In genomic region chr7:50822110-50822509, GRCh38 we compare ENCODE assay signal across 15 cellular contexts.
"Had no signal": no experiment of that assay in that cellular context is flagged by ENCODE, and none has a peak within 500 bp of the region (broad histone marks: within the 10 kb centered on the region; RNA-seq: fewer than 3 reads in every experiment).

No MANE protein-coding gene starts in this region.

- DNase-seq: activated CD4-positive, alpha-beta T cell treated with anti-CD3 and anti-CD28 coated beads, Interleukin-2, amount 50 U/mL, for 4 hours; activated CD4-positive, CD25-positive, alpha-beta regulatory T cell treated with anti-CD3 and anti-CD28 coated beads, Interleukin-2, amount 50 U/mL, for 72 hours; activated CD8-positive, alpha-beta memory T cell treated with anti-CD3 and anti-CD28 coated beads, Interleukin-2, amount 10 ng/mL, durations not matched to agents 7 days and 5 days; activated effector memory CD4-positive, alpha-beta T cell treated with anti-CD3 and anti-CD28 coated beads, Interleukin-2, amount 50 U/mL, for 16 hours; activated T-cell treated with anti-CD3 and anti-CD28 coated beads, Interleukin-2, amount 50 U/mL, for 4 hours; left lung; SW 1271 had no signal

- H3K27ac ChIP-seq: gastroesophageal sphincter, left lung, tibial artery had no signal

- H3K4me3 Mint-ChIP-seq: activated CD8-positive, alpha-beta memory T cell treated with anti-CD3 and anti-CD28 coated beads, Interleukin-2, amount 10 ng/mL, durations not matched to agents 7 days and 5 days; activated naive CD8-positive, alpha-beta T cell; activated T-cell treated with anti-CD3 and anti-CD28 coated beads, Interleukin-2, amount 50 U/mL, for 4 hours; stimulated activated effector memory CD8-positive, alpha-beta T cell treated with anti-CD3 and anti-CD28 coated beads, Interleukin-12 subunit alpha, Interleukin-12 subunit beta, amount 100 ng/mL, for 72 hours; T-helper 2 cell treated with Interferon-gamma antibody and Interleukin-4, amounts not matched to agents 5 μg/mL and 100 μg/mL, for 36 hours had no signal

- H3K9me3 Mint-ChIP-seq: activated T-cell treated with anti-CD3 and anti-CD28 coated beads, Interleukin-2, amount 50 U/mL, for 4 hours; nephron; stimulated activated effector memory CD8-positive, alpha-beta T cell treated with anti-CD3 and anti-CD28 coated beads, Interleukin-12 subunit alpha, Interleukin-12 subunit beta, amount 100 ng/mL, for 72 hours; T-helper 2 cell treated with Interferon-gamma antibody and Interleukin-4, amounts not matched to agents 5 μg/mL and 100 μg/mL, for 36 hours had no signal

- H3K36me3 ChIP-seq: gastroesophageal sphincter, left lung, tibial artery had no signal

- FAIRE-seq: bronchial epithelial cell, keratinocyte had no signal

- ATAC-seq: activated CD8-positive, alpha-beta memory T cell treated with anti-CD3 and anti-CD28 coated beads, Interleukin-2, amount 10 ng/mL, durations not matched to agents 7 days and 5 days; activated T-cell treated with anti-CD3 and anti-CD28 coated beads, Interleukin-2, amount 50 U/mL, for 4 hours; gastroesophageal sphincter; left lung; stimulated activated effector memory CD8-positive, alpha-beta T cell treated with anti-CD3 and anti-CD28 coated beads, Interleukin-12 subunit alpha, Interleukin-12 subunit beta, amount 100 ng/mL, for 72 hours had no signal

- H3K27ac Mint-ChIP-seq: activated CD8-positive, alpha-beta memory T cell treated with anti-CD3 and anti-CD28 coated beads, Interleukin-2, amount 10 ng/mL, durations not matched to agents 7 days and 5 days; activated naive CD8-positive, alpha-beta T cell; nephron; stimulated activated effector memory CD8-positive, alpha-beta T cell treated with anti-CD3 and anti-CD28 coated beads, Interleukin-12 subunit alpha, Interleukin-12 subunit beta, amount 100 ng/mL, for 72 hours; T-helper 2 cell treated with Interferon-gamma antibody and Interleukin-4, amounts not matched to agents 5 μg/mL and 100 μg/mL, for 36 hours had no signal

- H3K4me3 ChIP-seq: gastroesophageal sphincter, left lung, tibial artery had no signal

- H3K9me3 ChIP-seq: gastroesophageal sphincter, left lung, tibial artery had no signal

- H3K36me3 Mint-ChIP-seq: activated naive CD8-positive, alpha-beta T cell; stimulated activated effector memory CD8-positive, alpha-beta T cell treated with anti-CD3 and anti-CD28 coated beads, Interleukin-12 subunit alpha, Interleukin-12 subunit beta, amount 100 ng/mL, for 72 hours had no signal

- H3K27me3 Mint-ChIP-seq: activated naive CD8-positive, alpha-beta T cell had no signal

- H3K4me1 ChIP-seq: gastroesophageal sphincter, left lung had no signal

- H3K27me3 ChIP-seq: left lung, tibial artery had no signal
